17 cellular contexts compared by ENCODE assay signal in the genomic region with DNA sequence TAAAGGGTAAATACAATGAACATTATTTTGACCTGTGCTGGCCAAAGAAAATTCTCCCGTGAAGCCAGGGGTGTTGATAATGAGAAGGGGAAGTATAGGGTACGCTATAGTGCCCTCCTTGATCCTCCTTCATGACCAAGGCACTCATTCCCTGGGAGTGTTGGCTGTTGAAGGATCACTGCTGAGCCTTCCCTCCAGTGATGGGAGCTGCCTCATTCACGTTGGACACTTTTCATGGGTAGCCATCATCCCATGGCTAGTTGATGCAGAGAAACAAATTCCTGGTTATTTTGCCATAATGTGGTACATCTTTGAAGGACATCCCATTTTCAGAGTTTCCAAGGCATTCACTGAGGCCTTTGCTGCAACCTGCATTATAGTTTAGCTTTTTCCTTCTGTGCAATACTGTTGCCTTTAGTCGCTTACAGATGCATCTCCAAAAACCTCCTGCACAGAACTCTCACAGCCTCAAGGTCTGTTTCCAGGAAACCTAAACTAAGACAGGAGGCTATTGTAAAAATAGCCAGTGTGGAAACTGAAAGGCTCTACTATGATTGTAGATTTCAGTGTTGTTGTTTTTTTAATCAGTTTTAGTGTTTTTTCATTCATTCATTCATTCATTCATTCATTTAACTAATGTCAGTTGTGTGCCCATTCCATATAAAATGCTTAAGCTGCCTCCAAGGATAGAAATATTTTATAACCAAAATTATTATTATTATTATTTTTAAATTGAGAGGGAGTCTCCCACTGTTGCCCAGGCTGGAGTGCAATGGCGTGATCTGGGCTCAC. TPM values are rescaled to one million over a fixed set of nuclear protein-coding genes. Genes with fewer than 3 reads are reported as not detected.
DNase-seq lines count a peak whose midpoint lies in the region; ATAC-seq and TF ChIP-seq lines count a peak whose summit lies in the region.
"Had no signal": no experiment of that assay in that cellular context is flagged by ENCODE, and none has a peak within 500 bp of the region (broad histone marks: within the 10 kb centered on the region; RNA-seq: fewer than 3 reads in every experiment).

No MANE protein-coding gene starts in this region.

- peak overlapping the region; percentile 39 for H3K4me3 Mint-ChIP-seq in activated T-cell treated with anti-CD3 and anti-CD28 coated beads, Interleukin-2, amount 50 U/mL, for 24 hours
- H3K4me3 Mint-ChIP-seq in T-helper 17 cell, result peak overlapping the region; percentile 58
- H3K4me3 Mint-ChIP-seq in stimulated activated naive CD8-positive, alpha-beta T cell treated with anti-CD3 and anti-CD28 coated beads, Interleukin-15, amount 100 ng/mL, for 72 hours, result peak overlapping the region; percentile 56 to 73
- H3K4me3 Mint-ChIP-seq in mesothelial cell of epicardium, result no peak overlapping the region
- no peak overlapping the region for H3K4me3 Mint-ChIP-seq in endodermal cell

- H3K27me3 ChIP-seq in esophagus squamous epithelium, result no peaks in the 10 kb centered on the region
- no peaks in the 10 kb centered on the region for H3K27me3 ChIP-seq in endodermal cell (ENCODE audit: control insufficient read depth, insufficient read depth, low read length, poor library complexity, severe bottlenecking)

- H3K27ac ChIP-seq in esophagus squamous epithelium (peak overlapping the region in 3 of 4 donors; percentile 9 to 57 (median 10)), endodermal cell (ENCODE audit: low read depth, low read length) (no peak overlapping the region)
- H3K27ac ChIP-seq: RWPE1 had no signal

- no peak overlapping the region for H3K4me3 ChIP-seq in esophagus squamous epithelium
- no peak overlapping the region for H3K4me3 ChIP-seq in endodermal cell (ENCODE audit: low read length)

- H3K9me3 Mint-ChIP-seq in activated T-cell treated with anti-CD3 and anti-CD28 coated beads, Interleukin-2, amount 50 U/mL, for 24 hours, result no peaks in the 10 kb centered on the region
- H3K9me3 Mint-ChIP-seq in stimulated activated naive CD8-positive, alpha-beta T cell treated with anti-CD3 and anti-CD28 coated beads, Interleukin-15, amount 100 ng/mL, for 72 hours, result no peaks in the 10 kb centered on the region
- H3K9me3 Mint-ChIP-seq in mesothelial cell of epicardium (peaks cover 5% of the 10 kb centered on the region), endodermal cell (no peaks in the 10 kb centered on the region)

- no peak for ATAC-seq in T-helper 17 cell
- no peak for ATAC-seq in stimulated activated naive CD8-positive, alpha-beta T cell treated with anti-CD3 and anti-CD28 coated beads, Interleukin-15, amount 100 ng/mL, for 72 hours
- ATAC-seq: esophagus mucosa, left colon had no signal

- 73 to 74% methylated on average over 5 of the region's 5 CpGs for WGBS in esophagus squamous epithelium, 2 donors
- 95 to 97% methylated on average over 4 to 5 of the region's 5 CpGs for WGBS in endodermal cell (ENCODE audit: insufficient coverage in 1 of 2, insufficient read length in 1 of 2), 2 experiments

- peaks cover 0 to 81% (median 29%) of the 10 kb centered on the region in 3 donors for H3K4me1 ChIP-seq in esophagus squamous epithelium
- no peaks in the 10 kb centered on the region for H3K4me1 ChIP-seq in endodermal cell (ENCODE audit: control insufficient read depth, insufficient read depth, low read length)

- H3K27ac Mint-ChIP-seq in activated T-cell treated with anti-CD3 and anti-CD28 coated beads, Interleukin-2, amount 50 U/mL, for 24 hours, result peak overlapping the region; percentile 96
- H3K27ac Mint-ChIP-seq in T-helper 17 cell, result peak overlapping the region; percentile 92
- H3K27ac Mint-ChIP-seq in stimulated activated naive CD8-positive, alpha-beta T cell treated with anti-CD3 and anti-CD28 coated beads, Interleukin-15, amount 100 ng/mL, for 72 hours, result peak overlapping the region; percentile 74 to 99
- no peak overlapping the region for H3K27ac Mint-ChIP-seq in mesothelial cell of epicardium
- no peak overlapping the region for H3K27ac Mint-ChIP-seq in endodermal cell

- H3K9me3 ChIP-seq in T-helper 17 cell (ENCODE audit: control insufficient read depth, low read length, poor library complexity, severe bottlenecking) (no peaks in the 10 kb centered on the region), esophagus squamous epithelium (no peaks in the 10 kb centered on the region), endodermal cell (ENCODE audit: control insufficient read depth, low read length) (no peaks in the 10 kb centered on the region)

- no peak for TF ChIP-seq CTCF in esophagus squamous epithelium (IDR thresholded peaks at IDR 0.05)
- no peak for TF ChIP-seq CTCF in mesothelial cell of epicardium (IDR thresholded peaks at IDR 0.05; ENCODE audit: unreplicated experiment)
- no peak for TF ChIP-seq CTCF in endodermal cell (conservative IDR thresholded peaks at IDR 0.05)

- DNase-seq in activated T-cell treated with anti-CD3 and anti-CD28 coated beads, Interleukin-2, amount 50 U/mL, for 24 hours, result no peak
- DNase-seq in activated T-cell treated with anti-CD3 and anti-CD28 coated beads, Interleukin-2, amount 50 U/mL, for 48 hours, result no peak
- no peak for DNase-seq in T-helper 17 cell
- DNase-seq in esophagus squamous epithelium (lab: John Stamatoyannopoulos, UW), result no peak
- no peak for DNase-seq in stimulated activated naive CD8-positive, alpha-beta T cell treated with anti-CD3 and anti-CD28 coated beads, Interleukin-15, amount 100 ng/mL, for 72 hours
- DNase-seq in NK-92 treated with Interleukin-12 subunit alpha and Interleukin-12 subunit beta, amount 100 ng/mL, for 24 hours (lab: John Stamatoyannopoulos, UW), result no peak
- no peak for DNase-seq in mesothelial cell of epicardium (ENCODE audit: low spot score in 2 of 2, unreplicated experiment in 2 of 2)
- no peak for DNase-seq in endodermal cell
- DNase-seq: ACHN, amniotic stem cell, GOT3, Karpas-422, left colon, NCI-H1694, NCI-H69 had no signal

- H3K36me3 ChIP-seq in esophagus squamous epithelium (peaks cover 0 to 74% (median 5%) of the 10 kb centered on the region in 3 donors), endodermal cell (ENCODE audit: control insufficient read depth, insufficient read depth, low read length) (peaks cover 62% of the 10 kb centered on the region)

- peaks cover 95% of the 10 kb centered on the region for H3K4me1 Mint-ChIP-seq in activated T-cell treated with anti-CD3 and anti-CD28 coated beads, Interleukin-2, amount 50 U/mL, for 24 hours (ENCODE audit: low read depth)
- H3K4me1 Mint-ChIP-seq in T-helper 17 cell, result peaks cover 60% of the 10 kb centered on the region
- H3K4me1 Mint-ChIP-seq in stimulated activated naive CD8-positive, alpha-beta T cell treated with anti-CD3 and anti-CD28 coated beads, Interleukin-15, amount 100 ng/mL, for 72 hours, result peaks cover 87% of the 10 kb centered on the region
- H3K4me1 Mint-ChIP-seq in mesothelial cell of epicardium, result peaks cover 12% of the 10 kb centered on the region
- peaks cover 12% of the 10 kb centered on the region for H3K4me1 Mint-ChIP-seq in endodermal cell

- TF ChIP-seq POLR2A in esophagus squamous epithelium (IDR thresholded peaks at IDR 0.05), result no peak

- intact Hi-C loops in esophagus squamous epithelium (cut with DNase I), result no loop called here

- peaks cover 89% of the 10 kb centered on the region for H3K36me3 Mint-ChIP-seq in activated T-cell treated with anti-CD3 and anti-CD28 coated beads, Interleukin-2, amount 50 U/mL, for 24 hours (ENCODE audit: low read depth)
- H3K36me3 Mint-ChIP-seq in T-helper 17 cell (ENCODE audit: low read depth) (peaks cover 19% of the 10 kb centered on the region), mesothelial cell of epicardium (peaks cover 46% of the 10 kb centered on the region), endodermal cell (ENCODE audit: low read depth) (peaks cover 68% of the 10 kb centered on the region)

- no peaks in the 10 kb centered on the region for H3K27me3 Mint-ChIP-seq in activated T-cell treated with anti-CD3 and anti-CD28 coated beads, Interleukin-2, amount 50 U/mL, for 24 hours
- no peaks in the 10 kb centered on the region for H3K27me3 Mint-ChIP-seq in T-helper 17 cell
- H3K27me3 Mint-ChIP-seq in stimulated activated naive CD8-positive, alpha-beta T cell treated with anti-CD3 and anti-CD28 coated beads, Interleukin-15, amount 100 ng/mL, for 72 hours, result no peaks in the 10 kb centered on the region
- H3K27me3 Mint-ChIP-seq in mesothelial cell of epicardium (ENCODE audit: low read depth), result no peaks in the 10 kb centered on the region
- H3K27me3 Mint-ChIP-seq in endodermal cell (ENCODE audit: insufficient read depth), result no peaks in the 10 kb centered on the region

- H3K9ac ChIP-seq in endodermal cell (ENCODE audit: extremely low read depth, low read length, poor library complexity, severe bottlenecking), result no peak overlapping the region

RNA-seq across cellular contexts. Expression of gene TGFBR2, which starts 40.8 kb away (rescaled TPM):
- 10 to 100 TPM; 58.4 to 74.5 TPM for total RNA-seq in T-helper 17 cell
- 100 to 1,000 TPM in 1 of 4 donors, 10 to 100 TPM in 3; 10.1 to 114 (median 48.7) TPM for total RNA-seq in esophagus squamous epithelium
- 14.6 to 15.8 TPM (median 15.6 TPM) in 3 replicates for total RNA-seq in mesothelial cell of epicardium
- total RNA-seq in endodermal cell, result 1 to 10 TPM; 6.0 to 9.6 TPM
- polyA plus RNA-seq in endodermal cell (2013, experiment 1 of 2), result 3.9 TPM
- polyA plus RNA-seq in endodermal cell (2013, experiment 2 of 2), result 3.6 TPM

Comparison
In these comparisons a context has a peak if more than half of its experiments do, and no peak if none do; other contexts are left out.
1. H3K27ac Mint-ChIP-seq: peak in activated T-cell treated with anti-CD3 and anti-CD28 coated beads, Interleukin-2, amount 50 U/mL, for 24 hours (single experiment), T-helper 17 cell (single experiment) and stimulated activated naive CD8-positive, alpha-beta T cell treated with anti-CD3 and anti-CD28 coated beads, Interleukin-15, amount 100 ng/mL, for 72 hours (2 of 2); none in mesothelial cell of epicardium (single experiment) and endodermal cell (single experiment).
2. H3K4me3 Mint-ChIP-seq: peak in activated T-cell treated with anti-CD3 and anti-CD28 coated beads, Interleukin-2, amount 50 U/mL, for 24 hours (single experiment), T-helper 17 cell (single experiment) and stimulated activated naive CD8-positive, alpha-beta T cell treated with anti-CD3 and anti-CD28 coated beads, Interleukin-15, amount 100 ng/mL, for 72 hours (2 of 2); none in mesothelial cell of epicardium (single experiment) and endodermal cell (single experiment).